13 cellular contexts compared by ENCODE assay signal in genomic region chr2:128606837-128607236, GRCh38.
DNase-seq lines count a peak whose midpoint lies in the region; ATAC-seq and TF ChIP-seq lines count a peak whose summit lies in the region.
"Had no signal": no experiment of that assay in that cellular context is flagged by ENCODE, and none has a peak within 500 bp of the region (broad histone marks: within the 10 kb centered on the region; RNA-seq: fewer than 3 reads in every experiment).

No MANE protein-coding gene starts in this region.

- no peak for ATAC-seq in psoas muscle

- no peak overlapping the region for H3K27ac Mint-ChIP-seq in activated CD4-positive, alpha-beta memory T cell treated with anti-CD3 and anti-CD28 coated beads, Interleukin-2, amount 10 ng/mL, durations not matched to agents 7 days and 5 days

- TF ChIP-seq EP300 in ovary (IDR thresholded peaks at IDR 0.05), result no peak

- no peak overlapping the region for H3K27ac ChIP-seq in BLaER1 treated with 17β-estradiol and CSF1 and Interleukin-3, amounts not matched to agents 10 nM and 100 nM
- H3K27ac ChIP-seq in ovary (no peak overlapping the region), psoas muscle (no peak overlapping the region), hepatocyte (no peak overlapping the region)

- H3K79me2 ChIP-seq in hepatocyte, result no peaks in the 10 kb centered on the region

- WGBS in ovary, 3 donors, result 94 to 96% (median 95%) methylated on average over 6 of the region's 6 CpGs
- WGBS in psoas muscle, 3 donors, result 88 to 96% (median 94%) methylated on average over 6 of the region's 6 CpGs
- 87% methylated on average over 6 of the region's 6 CpGs for WGBS in hepatocyte (ENCODE audit: low lambda C conversion rate, missing lambda C conversion rate)

- H3K36me3 Mint-ChIP-seq in activated CD4-positive, alpha-beta memory T cell treated with anti-CD3 and anti-CD28 coated beads, Interleukin-2, amount 10 ng/mL, durations not matched to agents 7 days and 5 days (ENCODE audit: low read depth), result no peaks in the 10 kb centered on the region

- POLR2A ChIA-PET in activated CD4-positive, alpha-beta memory T cell treated with anti-CD3 and anti-CD28 coated beads, Interleukin-2, amount 10 ng/mL, durations not matched to agents 7 days and 5 days (lab: Charles Lee), result no interaction called here

- intact Hi-C loops in ovary (cut with DNase I), result no loop called here
- intact Hi-C loops in psoas muscle (cut with DNase I), result no loop called here

- H3K4me1 ChIP-seq in BLaER1 treated with 17β-estradiol and CSF1 and Interleukin-3, amounts not matched to agents 10 nM and 100 nM, result peaks cover 13 to 48% (median 40%) of the 10 kb centered on the region in 10 experiments
- no peaks in the 10 kb centered on the region for H3K4me1 ChIP-seq in ovary (ENCODE audit: insufficient read depth)
- no peaks in the 10 kb centered on the region for H3K4me1 ChIP-seq in psoas muscle
- no peaks in the 10 kb centered on the region for H3K4me1 ChIP-seq in hepatocyte (ENCODE audit: insufficient read depth)

- TF ChIP-seq CTCF in ovary (IDR thresholded peaks at IDR 0.05), result no peak
- no peak for TF ChIP-seq CTCF in psoas muscle (IDR thresholded peaks at IDR 0.05)
- TF ChIP-seq CTCF in hepatocyte (IDR thresholded peaks at IDR 0.05; ENCODE audit: poor library complexity), result no peak

- DNase-seq in activated effector memory CD4-positive, alpha-beta T cell treated with anti-CD3 and anti-CD28 coated beads, Interleukin-2, amount 50 U/mL, for 16 hours, result peak; percentile 50
- no peak for DNase-seq in activated effector memory CD4-positive, alpha-beta T cell treated with Interleukin-2 at 50 U/mL for 16 hours
- peak; percentile 48 for DNase-seq in islet precursor cell
- peak in 3 of 5 donors; percentile 6 to 10 (median 7) for DNase-seq in ovary
- no peak for DNase-seq in activated CD4-positive, alpha-beta memory T cell treated with anti-CD3 and anti-CD28 coated beads, Interleukin-2, amount 10 ng/mL, durations not matched to agents 7 days and 5 days
- DNase-seq in psoas muscle, result no peak
- DNase-seq in hepatocyte (ENCODE audit: low spot score), result no peak
- DNase-seq: DMS 273 treated with DMSO at 0.1 percent for 48 hours, GDM1, NCI-H1417, NCI-H1930, NCI-H526 treated with DMSO at 0.1 percent for 48 hours had no signal

- no peaks in the 10 kb centered on the region for H3K36me3 ChIP-seq in BLaER1 treated with 17β-estradiol and CSF1 and Interleukin-3, amounts not matched to agents 10 nM and 100 nM
- no peaks in the 10 kb centered on the region for H3K36me3 ChIP-seq in ovary
- H3K36me3 ChIP-seq in psoas muscle (ENCODE audit: insufficient read depth in 1 of 2, low read depth in 1 of 2), result no peaks in the 10 kb centered on the region
- H3K36me3 ChIP-seq in hepatocyte (replicated peaks; ENCODE audit: insufficient read depth, low read depth), result no peaks in the 10 kb centered on the region

- no peaks in the 10 kb centered on the region for H3K27me3 ChIP-seq in BLaER1 treated with 17β-estradiol and CSF1 and Interleukin-3, amounts not matched to agents 10 nM and 100 nM
- no peaks in the 10 kb centered on the region for H3K27me3 ChIP-seq in ovary
- peaks cover 0 to 2% (median 0%) of the 10 kb centered on the region in 3 donors for H3K27me3 ChIP-seq in psoas muscle (ENCODE audit: insufficient read depth in 3 of 3, low read length in 2 of 3)
- no peaks in the 10 kb centered on the region for H3K27me3 ChIP-seq in hepatocyte

- H3K27me3 Mint-ChIP-seq in activated CD4-positive, alpha-beta memory T cell treated with anti-CD3 and anti-CD28 coated beads, Interleukin-2, amount 10 ng/mL, durations not matched to agents 7 days and 5 days, result no peaks in the 10 kb centered on the region

- CTCF ChIA-PET in activated CD4-positive, alpha-beta memory T cell treated with anti-CD3 and anti-CD28 coated beads, Interleukin-2, amount 10 ng/mL, durations not matched to agents 7 days and 5 days (lab: Charles Lee), result no interaction called here

- no peaks in the 10 kb centered on the region for H3K4me1 Mint-ChIP-seq in activated CD4-positive, alpha-beta memory T cell treated with anti-CD3 and anti-CD28 coated beads, Interleukin-2, amount 10 ng/mL, durations not matched to agents 7 days and 5 days

- no peak overlapping the region for H2AFZ ChIP-seq in hepatocyte

- peak overlapping the region in 7 of 11 experiments; percentile 9 to 69 (median 53); a peak in 10 of 22 replicates for H3K4me2 ChIP-seq in BLaER1 treated with 17β-estradiol and CSF1 and Interleukin-3, amounts not matched to agents 10 nM and 100 nM
- H3K4me2 ChIP-seq in hepatocyte, result no peak overlapping the region

- H3K4me3 ChIP-seq in BLaER1 treated with 17β-estradiol and CSF1 and Interleukin-3, amounts not matched to agents 10 nM and 100 nM, result no peak overlapping the region
- H3K4me3 ChIP-seq in ovary (no peak overlapping the region), psoas muscle (no peak overlapping the region), hepatocyte (no peak overlapping the region)

- no peak overlapping the region for H3K4me3 Mint-ChIP-seq in activated CD4-positive, alpha-beta memory T cell treated with anti-CD3 and anti-CD28 coated beads, Interleukin-2, amount 10 ng/mL, durations not matched to agents 7 days and 5 days

- H3K9me2 ChIP-seq in hepatocyte (replicated peaks; ENCODE audit: insufficient read depth), result no peaks in the 10 kb centered on the region

- no peaks in the 10 kb centered on the region for H3K9me3 Mint-ChIP-seq in activated CD4-positive, alpha-beta memory T cell treated with anti-CD3 and anti-CD28 coated beads, Interleukin-2, amount 10 ng/mL, durations not matched to agents 7 days and 5 days

- H3K9ac ChIP-seq in BLaER1 treated with 17β-estradiol and CSF1 and Interleukin-3, amounts not matched to agents 10 nM and 100 nM, result no peak overlapping the region

- no peak for TF ChIP-seq POLR2A in ovary (IDR thresholded peaks at IDR 0.05)

- no peaks in the 10 kb centered on the region for H4K20me1 ChIP-seq in BLaER1 treated with 17β-estradiol and CSF1 and Interleukin-3, amounts not matched to agents 10 nM and 100 nM
- no peaks in the 10 kb centered on the region for H4K20me1 ChIP-seq in hepatocyte (ENCODE audit: insufficient read depth, poor library complexity, severe bottlenecking)

- H3K9me3 ChIP-seq in BLaER1 treated with 17β-estradiol and CSF1 and Interleukin-3, amounts not matched to agents 10 nM and 100 nM (replicated peaks in 1 of 11), result no peaks in the 10 kb centered on the region
- H3K9me3 ChIP-seq in ovary, result no peaks in the 10 kb centered on the region
- H3K9me3 ChIP-seq in psoas muscle, result no peaks in the 10 kb centered on the region
- no peaks in the 10 kb centered on the region for H3K9me3 ChIP-seq in hepatocyte (ENCODE audit: low read depth)

Comparison
In these comparisons a context has a peak if more than half of its experiments do, and no peak if none do; other contexts are left out.
1. DNase-seq: peak in activated effector memory CD4-positive, alpha-beta T cell treated with anti-CD3 and anti-CD28 coated beads, Interleukin-2, amount 50 U/mL, for 16 hours (single experiment), islet precursor cell (single experiment) and ovary (3 of 5); none in activated effector memory CD4-positive, alpha-beta T cell treated with Interleukin-2 at 50 U/mL for 16 hours (single experiment), activated CD4-positive, alpha-beta memory T cell treated with anti-CD3 and anti-CD28 coated beads, Interleukin-2, amount 10 ng/mL, durations not matched to agents 7 days and 5 days (single experiment), psoas muscle (0 of 2) and hepatocyte (single experiment).